9 cellular contexts compared by ENCODE assay signal in genomic region chr4:127479031-127479622, GRCh38.
DNase-seq lines count a peak whose midpoint lies in the region; ATAC-seq and TF ChIP-seq lines count a peak whose summit lies in the region.
"Had no signal": no experiment of that assay in that cellular context is flagged by ENCODE, and none has a peak within 500 bp of the region (broad histone marks: within the 10 kb centered on the region; RNA-seq: fewer than 3 reads in every experiment).

No MANE protein-coding gene starts in this region.

- no peak overlapping the region for H3K23ac ChIP-seq in neuronal stem cell (ENCODE audit: low read depth, low read length, poor library complexity)

- H3K9me3 ChIP-seq in heart right ventricle (peaks cover 0 to 7% (median 0%) of the 10 kb centered on the region in 11 donors), neuronal stem cell (replicated peaks in 1 of 2; ENCODE audit: control insufficient read depth in 2 of 2, insufficient read depth in 1 of 2, low read depth in 1 of 2, low read length in 2 of 2) (no peaks in the 10 kb centered on the region), spleen (peaks cover 0 to 4% (median 0%) of the 10 kb centered on the region in 8 donors), T-helper 17 cell (ENCODE audit: control insufficient read depth, low read length, poor library complexity, severe bottlenecking) (no peaks in the 10 kb centered on the region)

- peak in 7 of 9 donors; percentile 45 to 68 (median 63) for TF ChIP-seq CTCF in heart right ventricle (IDR thresholded peaks at IDR 0.05)
- TF ChIP-seq CTCF in spleen (IDR thresholded peaks at IDR 0.05 in 8 of 11, conservative IDR thresholded peaks at IDR 0.05 in 3 of 11), result peak in 4 of 11 experiments; percentile 9 to 37 (median 20)

- H3K4me1 ChIP-seq in heart right ventricle, result no peaks in the 10 kb centered on the region
- H3K4me1 ChIP-seq in neuronal stem cell (ENCODE audit: control insufficient read depth in 2 of 2, insufficient read depth in 1 of 2, low read depth in 1 of 2, low read length in 2 of 2), result peaks cover 2 to 3% of the 10 kb centered on the region in 2 donors
- no peaks in the 10 kb centered on the region for H3K4me1 ChIP-seq in spleen

- H3K36me3 ChIP-seq in heart right ventricle, result no peaks in the 10 kb centered on the region
- no peaks in the 10 kb centered on the region for H3K36me3 ChIP-seq in neuronal stem cell (replicated peaks in 1 of 2; ENCODE audit: control insufficient read depth in 2 of 2, insufficient read depth in 2 of 2, low read length in 2 of 2)
- no peaks in the 10 kb centered on the region for H3K36me3 ChIP-seq in spleen

- H3K27me3 ChIP-seq in heart right ventricle, result no peaks in the 10 kb centered on the region
- H3K27me3 ChIP-seq in neuronal stem cell (ENCODE audit: control insufficient read depth in 3 of 3, insufficient read depth in 3 of 3, low read depth in 1 of 3, low read length in 3 of 3), result no peaks in the 10 kb centered on the region
- no peaks in the 10 kb centered on the region for H3K27me3 ChIP-seq in spleen (replicated peaks in 1 of 7)

- H3K27me3 Mint-ChIP-seq in T-helper 17 cell, result no peaks in the 10 kb centered on the region
- H3K27me3 Mint-ChIP-seq: activated naive CD8-positive, alpha-beta T cell treated with anti-CD3 and anti-CD28 coated beads, Interleukin-2, amount 10 ng/mL, durations not matched to agents 7 days and 5 days had no signal

- no peak overlapping the region for H3K27ac Mint-ChIP-seq in T-helper 17 cell
- H3K27ac Mint-ChIP-seq: activated naive CD8-positive, alpha-beta T cell treated with anti-CD3 and anti-CD28 coated beads, Interleukin-2, amount 10 ng/mL, durations not matched to agents 7 days and 5 days had no signal

- H2AK5ac ChIP-seq in neuronal stem cell (ENCODE audit: low read depth, low read length), result no peak overlapping the region

- H3K4me2 ChIP-seq in neuronal stem cell (ENCODE audit: insufficient read depth, low read length, poor library complexity, severe bottlenecking), result no peak overlapping the region

- no peak for TF ChIP-seq POLR2A in spleen (IDR thresholded peaks at IDR 0.05)

- H2BK12ac ChIP-seq in neuronal stem cell (ENCODE audit: low read length), result no peak overlapping the region

- H2BK120ac ChIP-seq in neuronal stem cell (ENCODE audit: low read depth, low read length), result no peak overlapping the region

- H2BK15ac ChIP-seq in neuronal stem cell (ENCODE audit: low read length), result no peak overlapping the region

- H3K27ac ChIP-seq in heart right ventricle (no peak overlapping the region), neuronal stem cell (replicated peaks; ENCODE audit: low read length) (no peak overlapping the region), spleen (no peak overlapping the region)

- peak overlapping the region; percentile 28 for H2AFZ ChIP-seq in neuronal stem cell (ENCODE audit: low read length)

- H3K79me1 ChIP-seq in neuronal stem cell (ENCODE audit: low read depth, low read length), result no peaks in the 10 kb centered on the region

- H3K14ac ChIP-seq in neuronal stem cell (ENCODE audit: low read length), result no peak overlapping the region

- no peak overlapping the region for H2BK5ac ChIP-seq in neuronal stem cell (ENCODE audit: low read length)

- H3K4me3 ChIP-seq in heart right ventricle, result no peak overlapping the region
- no peak overlapping the region for H3K4me3 ChIP-seq in neuronal stem cell (ENCODE audit: low read length in 2 of 2)
- no peak overlapping the region for H3K4me3 ChIP-seq in spleen

- no peaks in the 10 kb centered on the region for H3K36me3 Mint-ChIP-seq in T-helper 17 cell (ENCODE audit: low read depth)
- H3K36me3 Mint-ChIP-seq: activated naive CD8-positive, alpha-beta T cell treated with anti-CD3 and anti-CD28 coated beads, Interleukin-2, amount 10 ng/mL, durations not matched to agents 7 days and 5 days had no signal

- H3K4me3 Mint-ChIP-seq in T-helper 17 cell, result no peak overlapping the region
- H3K4me3 Mint-ChIP-seq: activated naive CD8-positive, alpha-beta T cell treated with anti-CD3 and anti-CD28 coated beads, Interleukin-2, amount 10 ng/mL, durations not matched to agents 7 days and 5 days had no signal

- no peak overlapping the region for H4K8ac ChIP-seq in neuronal stem cell (ENCODE audit: low read depth, low read length)

- no peak overlapping the region for H3K9ac ChIP-seq in neuronal stem cell (ENCODE audit: low read depth, low read length, poor library complexity)

- DNase-seq in heart right ventricle (no peak), left cardiac atrium (no peak), NCI-H2029 treated with DMSO at 0.1 percent for 48 hours (lab: John Stamatoyannopoulos, UW) (peak; percentile 2), cerebellar cortex (ENCODE audit: low spot score) (peak; percentile 12), neuronal stem cell (ENCODE audit: low spot score) (peak; percentile 21), spleen (no peak), T-helper 17 cell (no peak)
- DNase-seq: activated naive CD8-positive, alpha-beta T cell treated with anti-CD3 and anti-CD28 coated beads, Interleukin-2, amount 10 ng/mL, durations not matched to agents 7 days and 5 days had no signal

- no peak overlapping the region for H3K18ac ChIP-seq in neuronal stem cell (ENCODE audit: low read length)

- no peak overlapping the region for H4K91ac ChIP-seq in neuronal stem cell (ENCODE audit: low read depth, low read length, poor library complexity)

- no peaks in the 10 kb centered on the region for H3K4me1 Mint-ChIP-seq in T-helper 17 cell
- H3K4me1 Mint-ChIP-seq: activated naive CD8-positive, alpha-beta T cell treated with anti-CD3 and anti-CD28 coated beads, Interleukin-2, amount 10 ng/mL, durations not matched to agents 7 days and 5 days had no signal

- no peak overlapping the region for H3K4ac ChIP-seq in neuronal stem cell (ENCODE audit: low read length)

- ATAC-seq in heart right ventricle, result no peak
- no peak for ATAC-seq in left cardiac atrium
- no peak for ATAC-seq in T-helper 17 cell
- ATAC-seq in HG02970 (IDR thresholded peaks at IDR 0.05; ENCODE audit: low FRiP score, unreplicated experiment), result no peak

- intact Hi-C loops in heart right ventricle (cut with DNase I), result no loop called here
- intact Hi-C loops in left cardiac atrium (cut with DNase I), result no loop called here
- intact Hi-C loops in spleen (cut with DNase I; ENCODE audit: low total_unique reads), result no loop called here

Comparison
In these comparisons a context has a peak if more than half of its experiments do, and no peak if none do; other contexts are left out.
1. DNase-seq: peak in NCI-H2029 treated with DMSO at 0.1 percent for 48 hours (single experiment), cerebellar cortex (single experiment) and neuronal stem cell (single experiment); none in heart right ventricle (0 of 2), left cardiac atrium (single experiment), spleen (single experiment) and T-helper 17 cell (0 of 3).